12 cellular contexts compared by ENCODE assay signal in genomic region chr1:222794656-222795474, GRCh38. TPM values are rescaled to one million over a fixed set of nuclear protein-coding genes. Genes with fewer than 3 reads are reported as not detected.
A peak's percentile ranks its signal among the peaks of the same experiment; 100 is the strongest.
DNase-seq lines count a peak whose midpoint lies in the region; ATAC-seq, FAIRE-seq and TF ChIP-seq lines count a peak whose summit lies in the region.
"Had no signal": no experiment of that assay in that cellular context is flagged by ENCODE, and none has a peak within 500 bp of the region (broad histone marks: within the 10 kb centered on the region; RNA-seq: fewer than 3 reads in every experiment).

No MANE protein-coding gene starts in this region.

- peaks cover 19% of the 10 kb centered on the region for H3K4me1 Mint-ChIP-seq in stimulated activated naive CD8-positive, alpha-beta T cell treated with anti-CD3 and anti-CD28 coated beads, Interleukin-15, amount 100 ng/mL, for 72 hours

- TF ChIP-seq CTCF in kidney (IDR thresholded peaks at IDR 0.05; ENCODE audit: borderline replicate concordance, extremely low read depth, insufficient read depth) = peak; percentile 9

- H3K9ac ChIP-seq in kidney (ENCODE audit: low read length in 2 of 2) = no peak overlapping the region

- H3K27ac ChIP-seq in kidney (ENCODE audit: low read depth in 2 of 2, low read length in 2 of 2) = no peak overlapping the region

- no peak overlapping the region for H3K27ac Mint-ChIP-seq in stimulated activated naive CD8-positive, alpha-beta T cell treated with anti-CD3 and anti-CD28 coated beads, Interleukin-15, amount 100 ng/mL, for 72 hours
- H3K27ac Mint-ChIP-seq: CD8-positive, alpha-beta memory T cell; dendritic cell treated with granulocyte-macrophage colony-stimulating factor and Interleukin-4, amounts not matched to agents 40 ng/mL and 50 ng/mL, for 4 days; naive thymus-derived CD8-positive, alpha-beta T cell had no signal

- DNase-seq in stimulated activated naive CD8-positive, alpha-beta T cell treated with anti-CD3 and anti-CD28 coated beads, Interleukin-15, amount 100 ng/mL, for 72 hours = no peak
- DNase-seq in stimulated activated naive CD8-positive, alpha-beta T cell treated with anti-CD3 and anti-CD28 coated beads, Interleukin-15, Interleukin-2, amounts not matched to agents 100 U/mL and 50 U/mL, for 24 hours = no peak
- DNase-seq in SK-MEL-5 (ENCODE audit: low read depth, low spot score) (peak; percentile 54), kidney (peak; percentile 74), midbrain (lab: John Stamatoyannopoulos, UW) (no peak), NCI-H1417 treated with DMSO at 0.1 percent for 48 hours (lab: John Stamatoyannopoulos, UW) (no peak)
- no peak for DNase-seq in activated T-cell treated with anti-CD3 and anti-CD28 coated beads, Interleukin-2, amount 50 U/mL, for 1 hour
- DNase-seq: CD8-positive, alpha-beta memory T cell; naive thymus-derived CD8-positive, alpha-beta T cell had no signal

- peaks cover 6 to 8% of the 10 kb centered on the region in 2 donors for H3K4me1 ChIP-seq in kidney (ENCODE audit: control insufficient read depth in 1 of 2, insufficient read depth in 1 of 2, low read depth in 1 of 2, low read length in 2 of 2)

- FAIRE-seq in kidney (lab: Jason Lieb, UNC) = no peak

- H3K36me3 ChIP-seq in kidney (ENCODE audit: control insufficient read depth in 1 of 2, insufficient read depth in 2 of 2, low read length in 2 of 2) = no peaks in the 10 kb centered on the region

- ATAC-seq in stimulated activated naive CD8-positive, alpha-beta T cell treated with anti-CD3 and anti-CD28 coated beads, Interleukin-15, amount 100 ng/mL, for 72 hours = peak; percentile 6
- ATAC-seq in stimulated activated naive CD8-positive, alpha-beta T cell treated with anti-CD3 and anti-CD28 coated beads, Interleukin-15, Interleukin-2, amounts not matched to agents 100 U/mL and 50 U/mL, for 24 hours = no peak
- no peak for ATAC-seq in GM19397 (IDR thresholded peaks at IDR 0.05; ENCODE audit: unreplicated experiment)
- ATAC-seq: naive thymus-derived CD8-positive, alpha-beta T cell had no signal

- no peaks in the 10 kb centered on the region for H3K9me3 ChIP-seq in kidney (ENCODE audit: control insufficient read depth in 1 of 2, low read length in 2 of 2)

- H3K27me3 Mint-ChIP-seq in stimulated activated naive CD8-positive, alpha-beta T cell treated with anti-CD3 and anti-CD28 coated beads, Interleukin-15, amount 100 ng/mL, for 72 hours = no peaks in the 10 kb centered on the region
- H3K27me3 Mint-ChIP-seq: naive thymus-derived CD8-positive, alpha-beta T cell had no signal

- H3K4me3 Mint-ChIP-seq in stimulated activated naive CD8-positive, alpha-beta T cell treated with anti-CD3 and anti-CD28 coated beads, Interleukin-15, amount 100 ng/mL, for 72 hours = no peak overlapping the region
- H3K4me3 Mint-ChIP-seq: CD8-positive, alpha-beta memory T cell; dendritic cell treated with granulocyte-macrophage colony-stimulating factor and Interleukin-4, amounts not matched to agents 40 ng/mL and 50 ng/mL, for 4 days; naive thymus-derived CD8-positive, alpha-beta T cell had no signal

- H3K9me3 Mint-ChIP-seq in stimulated activated naive CD8-positive, alpha-beta T cell treated with anti-CD3 and anti-CD28 coated beads, Interleukin-15, amount 100 ng/mL, for 72 hours = peaks cover 7 to 8% of the 10 kb centered on the region in 2 donors
- H3K9me3 Mint-ChIP-seq: CD8-positive, alpha-beta memory T cell; naive thymus-derived CD8-positive, alpha-beta T cell had no signal

- no peak overlapping the region for H3K4me3 ChIP-seq in kidney (ENCODE audit: low read length in 2 of 2)

- in situ Hi-C loops in SK-MEL-5 (cut with HindIII; ENCODE audit: low pct_unique_long_range_greater_than_20kb, low sequenced_read_pairs) = loop anchor here (25.0 kb wide), 1 partner anchor 292 kb away; no protein-coding TSS in a partner anchor

- intact Hi-C loops in kidney (cut with DNase I) = loop anchor here (5.0 kb wide), 1 partner anchor 292 kb away; no protein-coding TSS in a partner anchor

RNA-seq across cellular contexts. Expression of gene DISP1, which starts 20.0 kb away (rescaled TPM):
- total RNA-seq in SK-MEL-5 (2014; rRNA removed; shearing (Covaris generic)) = 2.1 and 2.4 TPM in 2 replicates
- 1.5 and 2.0 TPM in 2 replicates for polyA plus RNA-seq in SK-MEL-5 (2015; cell fraction: cytosol; rRNA removed)
- 1.4 and 4.4 TPM in 2 replicates for polyA plus RNA-seq in SK-MEL-5 (2015; cell fraction: nucleus; rRNA removed)
- total RNA-seq in kidney = 17.5 TPM
- 7.0 TPM for polyA plus RNA-seq in kidney (ENCODE audit: insufficient read depth, low read depth, low replicate concordance)

RNA-seq across cellular contexts. Expression of gene FAM177B, which starts 57.9 kb away (rescaled TPM):
- not detected in 2 replicates for total RNA-seq in SK-MEL-5 (2014; rRNA removed; shearing (Covaris generic))
- polyA plus RNA-seq in SK-MEL-5 (2015; cell fraction: cytosol; rRNA removed) = not detected in 2 replicates
- polyA plus RNA-seq in SK-MEL-5 (2015; cell fraction: nucleus; rRNA removed) = not detected in 2 replicates
- total RNA-seq in kidney = 1.1 TPM
- polyA plus RNA-seq in kidney (ENCODE audit: insufficient read depth, low read depth, low replicate concordance) = not detected
- total RNA-seq: CD8-positive, alpha-beta memory T cell; OCI-LY7 had no signal
- polyA plus RNA-seq: CD8-positive, alpha-beta memory T cell; naive thymus-derived CD8-positive, alpha-beta T cell had no signal

Comparison
In these comparisons a context has a peak if more than half of its experiments do, and no peak if none do; other contexts are left out.
1. DNase-seq: peak in SK-MEL-5 (single experiment) and kidney (single experiment); none in stimulated activated naive CD8-positive, alpha-beta T cell treated with anti-CD3 and anti-CD28 coated beads, Interleukin-15, amount 100 ng/mL, for 72 hours (0 of 2), stimulated activated naive CD8-positive, alpha-beta T cell treated with anti-CD3 and anti-CD28 coated beads, Interleukin-15, Interleukin-2, amounts not matched to agents 100 U/mL and 50 U/mL, for 24 hours (single experiment), midbrain (single experiment), NCI-H1417 treated with DMSO at 0.1 percent for 48 hours (single experiment) and activated T-cell treated with anti-CD3 and anti-CD28 coated beads, Interleukin-2, amount 50 U/mL, for 1 hour (single experiment).